Comparison of ENCODE assay signal across 30 cellular contexts in the genomic region with DNA sequence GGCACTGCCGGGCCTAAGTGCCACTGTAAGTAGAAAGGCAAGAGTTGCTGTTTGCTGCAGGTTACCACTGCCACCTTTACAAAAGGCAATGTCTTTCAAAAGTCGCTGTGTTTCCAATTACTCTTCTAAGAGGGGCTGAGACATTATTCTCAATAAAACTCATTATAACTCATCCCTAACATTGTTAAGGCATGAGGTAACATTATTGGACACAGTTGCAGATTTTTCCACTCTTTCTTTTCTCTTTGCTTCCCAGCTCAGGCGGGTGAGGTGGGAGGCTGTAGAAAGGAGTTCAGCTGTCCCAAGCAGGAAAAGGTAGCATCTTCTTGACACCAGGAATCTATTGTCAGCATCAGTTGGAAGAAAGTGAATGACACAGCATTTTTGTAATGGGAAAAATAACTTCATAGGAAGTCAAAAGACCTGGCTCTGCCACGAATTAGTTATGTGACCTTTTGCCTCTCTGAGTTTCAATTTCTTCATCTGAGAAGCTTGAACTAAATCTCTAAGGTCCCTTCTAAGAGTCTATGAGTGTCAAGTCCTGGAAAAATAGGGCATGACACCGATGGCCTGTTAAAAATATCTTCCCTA. TPM values are rescaled to one million over a fixed set of nuclear protein-coding genes. Genes with fewer than 3 reads are reported as not detected.
DNase-seq lines count a peak whose midpoint lies in the region; TF ChIP-seq lines count a peak whose summit lies in the region.
"Had no signal": no experiment of that assay in that cellular context is flagged by ENCODE, and none has a peak within 500 bp of the region (broad histone marks: within the 10 kb centered on the region; RNA-seq: fewer than 3 reads in every experiment).

No MANE protein-coding gene starts in this region.

- H3K9ac ChIP-seq in mammary epithelial cell (ENCODE audit: insufficient read depth, low read length) = no peak overlapping the region
- peak overlapping the region; percentile 75 for H3K9ac ChIP-seq in mesenchymal stem cell (ENCODE audit: low read length)
- H3K9ac ChIP-seq in H9 (ENCODE audit: extremely low read depth, insufficient read length, low read length) = no peak overlapping the region
- H3K9ac ChIP-seq: BLaER1 treated with 17β-estradiol and CSF1 and Interleukin-3, amounts not matched to agents 10 nM and 100 nM had no signal

- peak overlapping the region in 1 of 2 experiments; percentile 15 for H2BK12ac ChIP-seq in mesenchymal stem cell (ENCODE audit: low read length in 2 of 2)
- H2BK12ac ChIP-seq in H9 (ENCODE audit: insufficient read length, low read depth, low read length) = no peak overlapping the region

- BruUV-seq in mammary epithelial cell (replicated peaks; lab: Mats Ljungman, UMichigan) = no TSS peak

- H4K20me1 ChIP-seq in mammary epithelial cell (ENCODE audit: insufficient read depth, low read length) (no peaks in the 10 kb centered on the region), H9 (ENCODE audit: control insufficient read depth, insufficient read depth, insufficient read length) (no peaks in the 10 kb centered on the region)

- H3K23ac ChIP-seq in mesenchymal stem cell (ENCODE audit: low read length in 2 of 2) (peak overlapping the region in 1 of 2 experiments; percentile 57), H9 (ENCODE audit: insufficient read length, low read depth, low read length) (no peak overlapping the region)

- TF ChIP-seq CTCF in breast epithelium (IDR thresholded peaks at IDR 0.05) (no peak), mammary epithelial cell (conservative IDR thresholded peaks at IDR 0.05 in 1 of 2, IDR thresholded peaks at IDR 0.05 in 1 of 2; ENCODE audit: extremely low read depth in 1 of 2, insufficient read depth in 1 of 2, low read depth in 1 of 2, low read length in 2 of 2) (no peak), vagina (IDR thresholded peaks at IDR 0.05) (no peak), H9 (conservative IDR thresholded peaks at IDR 0.05) (no peak)

- no peak overlapping the region for H4K5ac ChIP-seq in H9 (ENCODE audit: insufficient read length, low read depth, low read length)

- H2BK5ac ChIP-seq in mesenchymal stem cell (ENCODE audit: low read depth, low read length, poor library complexity, severe bottlenecking) (no peak overlapping the region), H9 (ENCODE audit: insufficient read length, low read length) (no peak overlapping the region)

- CTCF ChIA-PET in mammary epithelial cell (lab: Charles Lee; ENCODE audit: low non-redundant PET) = no interaction called here

- H3K27me3 ChIP-seq in breast epithelium = no peaks in the 10 kb centered on the region
- no peaks in the 10 kb centered on the region for H3K27me3 ChIP-seq in mammary epithelial cell (ENCODE audit: insufficient read depth, low read length)
- H3K27me3 ChIP-seq in mesenchymal stem cell (ENCODE audit: control insufficient read depth in 1 of 2, insufficient read depth in 1 of 2, low read length in 2 of 2) = no peaks in the 10 kb centered on the region
- no peaks in the 10 kb centered on the region for H3K27me3 ChIP-seq in vagina
- no peaks in the 10 kb centered on the region for H3K27me3 ChIP-seq in H9 (ENCODE audit: insufficient read depth, low read length)
- H3K27me3 ChIP-seq: BLaER1 treated with 17β-estradiol and CSF1 and Interleukin-3, amounts not matched to agents 10 nM and 100 nM; gastroesophageal sphincter; left lung; ovary; right atrium auricular region; tibial nerve had no signal

- peaks cover 20% of the 10 kb centered on the region for H3K79me2 ChIP-seq in mammary epithelial cell (ENCODE audit: insufficient read depth, low read length)
- H3K79me2 ChIP-seq in H9 (ENCODE audit: insufficient read depth, low read length) = peaks cover 5% of the 10 kb centered on the region; the same call in 1 of the 2 replicates

- no peak overlapping the region for H3K4me3 Mint-ChIP-seq in activated naive CD8-positive, alpha-beta T cell treated with anti-CD3 and anti-CD28 coated beads for 36 hours
- H3K4me3 Mint-ChIP-seq in H9 = no peak overlapping the region
- H3K4me3 Mint-ChIP-seq: immature natural killer cell; natural killer cell treated with Interleukin-12 subunit alpha and Interleukin-12 subunit beta and Interleukin-15 and Interleukin-18, amount 100 ng/mL, for 72 hours; WTC11 had no signal

- no peaks in the 10 kb centered on the region for H3K9me3 Mint-ChIP-seq in activated naive CD8-positive, alpha-beta T cell treated with anti-CD3 and anti-CD28 coated beads for 36 hours
- H3K9me3 Mint-ChIP-seq in H9 = no peaks in the 10 kb centered on the region; a peak in 1 of 5 replicates
- H3K9me3 Mint-ChIP-seq: immature natural killer cell; natural killer cell treated with Interleukin-12 subunit alpha and Interleukin-12 subunit beta and Interleukin-15 and Interleukin-18, amount 100 ng/mL, for 72 hours; WTC11 had no signal

- peaks cover 3% of the 10 kb centered on the region for H3K36me3 Mint-ChIP-seq in activated naive CD8-positive, alpha-beta T cell treated with anti-CD3 and anti-CD28 coated beads for 36 hours
- H3K36me3 Mint-ChIP-seq in H9 (ENCODE audit: insufficient read depth in 1 of 3, low read depth in 3 of 3) = no peaks in the 10 kb centered on the region; a peak in 1 of 7 replicates
- H3K36me3 Mint-ChIP-seq: brain, immature natural killer cell, WTC11 had no signal

- H3K4me3 ChIP-seq in breast epithelium (no peak overlapping the region), mammary epithelial cell (replicated peaks in 1 of 3; ENCODE audit: insufficient read depth in 1 of 3, low read depth in 2 of 3, low read length in 3 of 3) (no peak overlapping the region), mesenchymal stem cell (ENCODE audit: insufficient read depth in 1 of 2, low read depth in 1 of 2, low read length in 2 of 2) (peak overlapping the region in 1 of 2 experiments; percentile 38), vagina (no peak overlapping the region)
- H3K4me3 ChIP-seq: BLaER1 treated with 17β-estradiol and CSF1 and Interleukin-3, amounts not matched to agents 10 nM and 100 nM; gastroesophageal sphincter; left lung; ovary; right atrium auricular region; tibial nerve had no signal

- peaks cover 17% of the 10 kb centered on the region for H3K4me1 Mint-ChIP-seq in activated naive CD8-positive, alpha-beta T cell treated with anti-CD3 and anti-CD28 coated beads for 36 hours
- peaks cover 16 to 22% of the 10 kb centered on the region in 2 experiments for H3K4me1 Mint-ChIP-seq in H9

- H3K4me1 ChIP-seq in breast epithelium (no peaks in the 10 kb centered on the region), mammary epithelial cell (ENCODE audit: insufficient read depth, low read length) (peaks cover 4% of the 10 kb centered on the region), mesenchymal stem cell (ENCODE audit: control insufficient read depth, insufficient read depth, low read depth, low read length) (peaks cover 2% of the 10 kb centered on the region), vagina (peaks cover 6% of the 10 kb centered on the region), H9 (ENCODE audit: insufficient read depth, low read length) (peaks cover 2% of the 10 kb centered on the region; the same call in 1 of the 2 replicates)

- no peaks in the 10 kb centered on the region for H3K27me3 Mint-ChIP-seq in activated naive CD8-positive, alpha-beta T cell treated with anti-CD3 and anti-CD28 coated beads for 36 hours
- no peaks in the 10 kb centered on the region; the same call in 1 of the 2 replicates for H3K27me3 Mint-ChIP-seq in H9 (ENCODE audit: low read depth)

- H3K36me3 ChIP-seq in breast epithelium (no peaks in the 10 kb centered on the region), mammary epithelial cell (ENCODE audit: insufficient read depth, low read length) (no peaks in the 10 kb centered on the region), mesenchymal stem cell (ENCODE audit: control insufficient read depth in 1 of 2, insufficient read depth in 2 of 2, low read depth in 1 of 2, low read length in 2 of 2) (no peaks in the 10 kb centered on the region), vagina (no peaks in the 10 kb centered on the region)
- H3K36me3 ChIP-seq: BLaER1 treated with 17β-estradiol and CSF1 and Interleukin-3, amounts not matched to agents 10 nM and 100 nM; gastroesophageal sphincter; left lung; ovary; right atrium auricular region; tibial nerve had no signal

- no peak overlapping the region for H3T11ph ChIP-seq in H9 (ENCODE audit: low read length)

- H3K4ac ChIP-seq in mesenchymal stem cell (ENCODE audit: low read depth in 1 of 2, low read length in 2 of 2) (no peak overlapping the region), H9 (ENCODE audit: low read depth, low read length) (no peak overlapping the region)

- H3K79me1 ChIP-seq in mesenchymal stem cell (replicated peaks; ENCODE audit: low read length, poor library complexity, severe bottlenecking) (peaks cover 1% of the 10 kb centered on the region), H9 (ENCODE audit: insufficient read depth, low read depth, low read length, poor library complexity, severe bottlenecking) (no peaks in the 10 kb centered on the region)

- H3K23me2 ChIP-seq in H9 (ENCODE audit: insufficient read length, low read depth, low read length, poor library complexity, severe bottlenecking) = peaks cover 12% of the 10 kb centered on the region

- H4K91ac ChIP-seq in mesenchymal stem cell (ENCODE audit: low read length) (no peak overlapping the region), H9 (ENCODE audit: insufficient read length, low read depth, low read length) (no peak overlapping the region)

- dilution Hi-C loops in mammary epithelial cell (cut with HindIII; ENCODE audit: low sequenced_read_pairs) = no loop called here

- no peak overlapping the region for H2AK5ac ChIP-seq in mesenchymal stem cell (ENCODE audit: low read length, severe bottlenecking)
- H2AK5ac ChIP-seq in H9 (ENCODE audit: insufficient read length, low read length) = no peak overlapping the region

- intact Hi-C loops in breast epithelium (cut with DNase I; ENCODE audit: low total_unique reads) = no loop called here
- intact Hi-C loops in mammary epithelial cell (cut with micrococcal nuclease) = no loop called here
- intact Hi-C loops in vagina (cut with DNase I) = loop anchor here (10.0 kb wide), 1 partner anchor 72 kb away; no protein-coding TSS in a partner anchor

- H2AFZ ChIP-seq in mammary epithelial cell (ENCODE audit: low read depth, low read length) = no peak overlapping the region
- H2AFZ ChIP-seq in mesenchymal stem cell (ENCODE audit: low read depth, low read length) = no peak overlapping the region
- no peak overlapping the region for H2AFZ ChIP-seq in H9 (ENCODE audit: low read length)

- no peak overlapping the region for H3K14ac ChIP-seq in mesenchymal stem cell (ENCODE audit: low read length in 2 of 2)
- no peak overlapping the region for H3K14ac ChIP-seq in H9 (ENCODE audit: insufficient read depth, low read length)

- no peak overlapping the region for H4K8ac ChIP-seq in mesenchymal stem cell (ENCODE audit: low read length)
- H4K8ac ChIP-seq in H9 (replicated peaks; ENCODE audit: insufficient read length, low read depth, low read length) = no peak overlapping the region

- H2BK15ac ChIP-seq in mesenchymal stem cell (ENCODE audit: low read depth, poor library complexity, severe bottlenecking) (no peak overlapping the region), H9 (ENCODE audit: low read depth, low read length) (no peak overlapping the region)

- H2BK120ac ChIP-seq in mesenchymal stem cell (ENCODE audit: low read depth, low read length) (no peak overlapping the region), H9 (ENCODE audit: low read depth, low read length, poor library complexity, severe bottlenecking) (no peak overlapping the region)

- H3K4me2 ChIP-seq in mammary epithelial cell (ENCODE audit: insufficient read depth, low read depth, low read length) (no peak overlapping the region), mesenchymal stem cell (ENCODE audit: low read length, poor library complexity, severe bottlenecking) (no peak overlapping the region), H9 (ENCODE audit: insufficient read depth, insufficient read length, low read length) (no peak overlapping the region)

- no peak overlapping the region for H2BK20ac ChIP-seq in H9 (ENCODE audit: low read depth, low read length, poor library complexity, severe bottlenecking)

- in situ Hi-C loops in mammary epithelial cell (cut with MboI; ENCODE audit: low sequenced_read_pairs in 2 of 2) = no loop called here

- H3K18ac ChIP-seq in mesenchymal stem cell (ENCODE audit: low read depth in 1 of 2, low read length in 2 of 2) (no peak overlapping the region), H9 (ENCODE audit: insufficient read length, low read depth, low read length) (no peak overlapping the region)

- peak overlapping the region; percentile 54 for H3K27ac Mint-ChIP-seq in activated naive CD8-positive, alpha-beta T cell treated with anti-CD3 and anti-CD28 coated beads for 36 hours
- no peak overlapping the region for H3K27ac Mint-ChIP-seq in H9
- H3K27ac Mint-ChIP-seq: immature natural killer cell; natural killer cell treated with Interleukin-12 subunit alpha and Interleukin-12 subunit beta and Interleukin-15 and Interleukin-18, amount 100 ng/mL, for 72 hours; WTC11 had no signal

- H3K27ac ChIP-seq in breast epithelium (peak overlapping the region; percentile 57 to 100), mammary epithelial cell (ENCODE audit: insufficient read depth, low read depth, low read length) (no peak overlapping the region), mesenchymal stem cell (ENCODE audit: low read length, poor library complexity, severe bottlenecking) (no peak overlapping the region), vagina (peak overlapping the region; percentile 0), H9 (ENCODE audit: insufficient read length, low read depth, low read length) (no peak overlapping the region)
- H3K27ac ChIP-seq: BLaER1 treated with 17β-estradiol and CSF1 and Interleukin-3, amounts not matched to agents 10 nM and 100 nM; left lung; ovary had no signal

- H3K9me3 ChIP-seq in breast epithelium (no peaks in the 10 kb centered on the region), mammary epithelial cell (replicated peaks; ENCODE audit: insufficient read depth, low read length) (no peaks in the 10 kb centered on the region), mesenchymal stem cell (ENCODE audit: control insufficient read depth, low read length) (no peaks in the 10 kb centered on the region), vagina (no peaks in the 10 kb centered on the region), H9 (ENCODE audit: control insufficient read depth, low read depth, low read length) (no peaks in the 10 kb centered on the region)
- H3K9me3 ChIP-seq: BLaER1 treated with 17β-estradiol and CSF1 and Interleukin-3, amounts not matched to agents 10 nM and 100 nM; gastroesophageal sphincter; left lung; ovary; right atrium auricular region; tibial nerve had no signal

- 43% methylated on average over 5 of the region's 5 CpGs for WGBS in mammary epithelial cell (ENCODE audit: low coverage, missing lambda C conversion rate)
- 63% methylated on average over 5 of the region's 5 CpGs for WGBS in mesenchymal stem cell
- no CpG with 5 or more reads among the region's 5 CpGs for WGBS in H9 (ENCODE audit: extremely low coverage, insufficient read length, low lambda C conversion rate)

- no peak overlapping the region for H3K56ac ChIP-seq in H9 (ENCODE audit: insufficient read length, low read depth, low read length)

- DNase-seq in breast epithelium (ENCODE audit: low spot score in 2 of 2) = no peak
- DNase-seq in mammary epithelial cell = no peak
- no peak for DNase-seq in activated naive CD8-positive, alpha-beta T cell treated with anti-CD3 and anti-CD28 coated beads for 36 hours
- no peak for DNase-seq in mesenchymal stem cell
- DNase-seq in vagina (ENCODE audit: extremely low spot score in 2 of 2) = no peak
- DNase-seq in NCI-H446 treated with DMSO at 0.1 percent for 48 hours (lab: John Stamatoyannopoulos, UW) = no peak
- DNase-seq in H9 = no peak
- no peak for DNase-seq in NCI-H1092 (lab: John Stamatoyannopoulos, UW)
- DNase-seq: activated CD4-positive, alpha-beta T cell treated with anti-CD3 and anti-CD28 coated beads, Interleukin-2, amount 50 U/mL, for 48 hours; activated effector memory CD4-positive, alpha-beta T cell treated with Interleukin-2 at 50 U/mL for 16 hours; Calu3; effector CD4-positive, alpha-beta T cell; hippocampal formation; immature natural killer cell; left lung; midbrain; NCI-H1048; NCI-H1930; NCI-H2227 treated with DMSO at 0.1 percent for 48 hours; ovary; stimulated activated CD4-positive, alpha-beta T cell treated with anti-CD3 and anti-CD28 coated beads, Interleukin-4, amount 100 ng/mL, for 4 hours; stimulated activated naive CD4-positive, alpha-beta T cell; T1000 had no signal

- TF ChIP-seq POLR2A in breast epithelium (IDR thresholded peaks at IDR 0.05) (no peak), vagina (IDR thresholded peaks at IDR 0.05) (no peak)

RNA-seq across cellular contexts. Expression of a gene that starts 2.1 kb away (rescaled TPM):
- total RNA-seq in breast epithelium (10 to 100 TPM; 32.4 to 60.7 (median 36.6) TPM), mammary epithelial cell (10 to 100 TPM; 11.4 to 19.0 TPM), vagina (33.4 TPM), H9 (2021) (19.0 and 19.3 TPM in 2 replicates)
- polyA plus RNA-seq in mammary epithelial cell = 5.2 TPM
- 1.2 TPM for polyA minus RNA-seq in mammary epithelial cell
- total RNA-seq in activated naive CD8-positive, alpha-beta T cell treated with anti-CD3 and anti-CD28 coated beads for 36 hours = 1 to 10 TPM; 7.7 to 8.0 TPM
- polyA plus RNA-seq in mesenchymal stem cell (2013, experiment 1 of 2) = 13.1 TPM
- 13.9 TPM for polyA plus RNA-seq in mesenchymal stem cell (2013, experiment 2 of 2)

Comparison
In these comparisons a context has a peak if more than half of its experiments do, and no peak if none do; other contexts are left out.
1. H3K27ac ChIP-seq: peak in breast epithelium (2 of 2) and vagina (single experiment); none in mammary epithelial cell (single experiment), mesenchymal stem cell (single experiment) and H9 (single experiment).